Comparison of ENCODE assay signal across 8 cellular contexts in genomic region chr2:43226558-43226954, GRCh38. TPM values are rescaled to one million over a fixed set of nuclear protein-coding genes. Genes with fewer than 3 reads are reported as not detected.
DNase-seq lines count a peak whose midpoint lies in the region; ATAC-seq and TF ChIP-seq lines count a peak whose summit lies in the region.

ZFP36L2 (minus strand) TSS chr2:43226606; CDS start chr2:43226315, 291 bp downstream.

- peak in 2 of 6 experiments; percentile 20 to 26 for TF ChIP-seq CTCF in Peyer's patch (IDR thresholded peaks at IDR 0.05)

- peaks cover 21% of the 10 kb centered on the region for H3K36me3 Mint-ChIP-seq in activated T-cell treated with anti-CD3 and anti-CD28 coated beads, Interleukin-2, amount 50 U/mL, for 4 hours (ENCODE audit: insufficient read depth)
- H3K36me3 Mint-ChIP-seq in stimulated activated effector memory CD8-positive, alpha-beta T cell treated with anti-CD3 and anti-CD28 coated beads, Interleukin-12 subunit alpha, Interleukin-12 subunit beta, amount 100 ng/mL, for 72 hours: peaks cover 89% of the 10 kb centered on the region

- H3K9me3 Mint-ChIP-seq in activated T-cell treated with anti-CD3 and anti-CD28 coated beads, Interleukin-2, amount 50 U/mL, for 4 hours: no peaks in the 10 kb centered on the region
- no peaks in the 10 kb centered on the region for H3K9me3 Mint-ChIP-seq in stimulated activated effector memory CD8-positive, alpha-beta T cell treated with anti-CD3 and anti-CD28 coated beads, Interleukin-12 subunit alpha, Interleukin-12 subunit beta, amount 100 ng/mL, for 72 hours

- peak; percentile 50 for ATAC-seq in GM21737 (IDR thresholded peaks at IDR 0.05; ENCODE audit: unreplicated experiment)
- ATAC-seq in activated T-cell treated with anti-CD3 and anti-CD28 coated beads, Interleukin-2, amount 50 U/mL, for 4 hours: peak; percentile 75 to 76
- peak; percentile 86 for ATAC-seq in esophagus mucosa
- peak; percentile 81 for ATAC-seq in stimulated activated effector memory CD8-positive, alpha-beta T cell treated with anti-CD3 and anti-CD28 coated beads, Interleukin-12 subunit alpha, Interleukin-12 subunit beta, amount 100 ng/mL, for 72 hours

- H3K4me1 ChIP-seq in Peyer's patch: peaks cover 0 to 17% (median 13%) of the 10 kb centered on the region in 4 donors
- H3K4me1 ChIP-seq in muscle layer of duodenum (ENCODE audit: control insufficient read depth in 1 of 2, insufficient read depth in 2 of 2, low read length in 2 of 2): peaks cover 12 to 16% of the 10 kb centered on the region in 2 donors

- no peaks in the 10 kb centered on the region for H3K9me3 ChIP-seq in KOPT-K1 (ENCODE audit: insufficient read depth, low read length, poor library complexity, severe bottlenecking)
- no peaks in the 10 kb centered on the region for H3K9me3 ChIP-seq in Peyer's patch
- no peaks in the 10 kb centered on the region for H3K9me3 ChIP-seq in muscle layer of duodenum (ENCODE audit: control insufficient read depth in 1 of 2, low read length in 2 of 2)

- H3K27ac Mint-ChIP-seq in stimulated activated effector memory CD8-positive, alpha-beta T cell treated with anti-CD3 and anti-CD28 coated beads, Interleukin-12 subunit alpha, Interleukin-12 subunit beta, amount 100 ng/mL, for 72 hours: peak within 1 kb of the TSS; percentile 99

- peaks cover 39% of the 10 kb centered on the region for H3K4me1 Mint-ChIP-seq in activated T-cell treated with anti-CD3 and anti-CD28 coated beads, Interleukin-2, amount 50 U/mL, for 4 hours (ENCODE audit: low read depth)
- peaks cover 42% of the 10 kb centered on the region for H3K4me1 Mint-ChIP-seq in stimulated activated effector memory CD8-positive, alpha-beta T cell treated with anti-CD3 and anti-CD28 coated beads, Interleukin-12 subunit alpha, Interleukin-12 subunit beta, amount 100 ng/mL, for 72 hours

- peak; percentile 76 for DNase-seq in DMS79 (lab: John Stamatoyannopoulos, UW)
- peak; percentile 95 to 98 (median 98) for DNase-seq in Peyer's patch
- peak; percentile 94 for DNase-seq in activated T-cell treated with anti-CD3 and anti-CD28 coated beads, Interleukin-2, amount 50 U/mL, for 4 hours
- DNase-seq in stimulated activated effector memory CD8-positive, alpha-beta T cell treated with anti-CD3 and anti-CD28 coated beads, Interleukin-12 subunit alpha, Interleukin-12 subunit beta, amount 100 ng/mL, for 72 hours (ENCODE audit: low spot score in 2 of 2): peak; percentile 96 to 97

- H3K36me3 ChIP-seq in KOPT-K1 (ENCODE audit: insufficient read depth, low read length) (peaks cover 61% of the 10 kb centered on the region), Peyer's patch (peaks cover 0 to 37% (median 4%) of the 10 kb centered on the region in 3 donors), muscle layer of duodenum (ENCODE audit: control insufficient read depth in 1 of 2, insufficient read depth in 2 of 2, low read length in 2 of 2) (peaks cover 13 to 33% of the 10 kb centered on the region in 2 donors)

- H3K27ac ChIP-seq in KOPT-K1 (ENCODE audit: low read depth, low read length, poor library complexity, severe bottlenecking) (peak within 1 kb of the TSS; percentile 99), Peyer's patch (peak within 1 kb of the TSS; percentile 94 to 100 (median 100)), muscle layer of duodenum (ENCODE audit: low read length) (peak within 1 kb of the TSS; percentile 96)

- H3K27me3 ChIP-seq in Peyer's patch: no peaks in the 10 kb centered on the region
- H3K27me3 ChIP-seq in muscle layer of duodenum (ENCODE audit: low read depth, low read length): no peaks in the 10 kb centered on the region

- peak within 1 kb of the TSS; percentile 94 for H3K4me3 Mint-ChIP-seq in activated T-cell treated with anti-CD3 and anti-CD28 coated beads, Interleukin-2, amount 50 U/mL, for 4 hours
- peak within 1 kb of the TSS; percentile 85 for H3K4me3 Mint-ChIP-seq in stimulated activated effector memory CD8-positive, alpha-beta T cell treated with anti-CD3 and anti-CD28 coated beads, Interleukin-12 subunit alpha, Interleukin-12 subunit beta, amount 100 ng/mL, for 72 hours

- TF ChIP-seq POLR2A in Peyer's patch (IDR thresholded peaks at IDR 0.05): peak; percentile 98 to 99

- H3K4me3 ChIP-seq in Peyer's patch (peak within 1 kb of the TSS; percentile 74 to 95 (median 84)), muscle layer of duodenum (ENCODE audit: low read depth in 1 of 2, low read length in 2 of 2) (peak within 1 kb of the TSS; percentile 76 to 96)

- H3K27me3 Mint-ChIP-seq in activated T-cell treated with anti-CD3 and anti-CD28 coated beads, Interleukin-2, amount 50 U/mL, for 4 hours (ENCODE audit: low read depth): no peaks in the 10 kb centered on the region

RNA-seq across cellular contexts. Expression of gene ZFP36L2, which starts in this region (rescaled TPM):
- total RNA-seq in Peyer's patch (100 to 1,000 TPM in 3 of 4 donors, 10 to 100 TPM in 1; 90.4 to 227 (median 148) TPM), esophagus mucosa (71.0 TPM)
- 10 to 100 TPM; 67.7 to 81.4 (median 75.5) TPM for total RNA-seq in activated T-cell treated with anti-CD3 and anti-CD28 coated beads, Interleukin-2, amount 50 U/mL, for 4 hours

Comparison
In these comparisons a context has a peak if more than half of its experiments do, and no peak if none do; other contexts are left out.
1. Peak in every context shown above with its lines: DNase-seq, ATAC-seq, H3K4me3 ChIP-seq and H3K27ac ChIP-seq.